2 cellular contexts compared by ENCODE assay signal in genomic region chr14:105426416-105427130, GRCh38.
TF ChIP-seq lines count a peak whose summit lies in the region.

No MANE protein-coding gene starts in this region.

TF ChIP-seq in GM23338, 12 proteins besides CTCF, POLR2A, EP300 and RAD21:
- no peak for TF ChIP-seq EZH2 (IDR thresholded peaks at IDR 0.05; ENCODE audit: low read depth, unreplicated experiment)
- TF ChIP-seq JUNB (IDR thresholded peaks at IDR 0.05; ENCODE audit: unreplicated experiment): no peak
- no peak for TF ChIP-seq ZNF331 (CRISPR knock-in tag; IDR thresholded peaks at IDR 0.05; ENCODE audit: low read depth)
- TF ChIP-seq POLR2AphosphoS5 (IDR thresholded peaks at IDR 0.05; ENCODE audit: low read depth): no peak
- no peak for TF ChIP-seq ETS1 (IDR thresholded peaks at IDR 0.05)
- TF ChIP-seq EZH2phosphoT487 (IDR thresholded peaks at IDR 0.05; ENCODE audit: unreplicated experiment): no peak
- TF ChIP-seq NANOG (IDR thresholded peaks at IDR 0.05; ENCODE audit: borderline replicate concordance): no peak
- no peak for TF ChIP-seq STAT1 (IDR thresholded peaks at IDR 0.05; ENCODE audit: unreplicated experiment)
- no peak for TF ChIP-seq REST (IDR thresholded peaks at IDR 0.05; ENCODE audit: unreplicated experiment)
- TF ChIP-seq CREB1 (CRISPR knock-in tag; IDR thresholded peaks at IDR 0.05; ENCODE audit: low read depth): no peak

TF ChIP-seq in H1, 55 proteins besides CTCF, POLR2A, EP300 and RAD21:
- no peak for TF ChIP-seq PHF8 (conservative IDR thresholded peaks at IDR 0.05; ENCODE audit: low read depth, low read length)
- TF ChIP-seq TAF1 (IDR thresholded peaks at IDR 0.05; ENCODE audit: low read depth, low read length): no peak
- TF ChIP-seq JUND (IDR thresholded peaks at IDR 0.05; ENCODE audit: low read length): no peak
- no peak for TF ChIP-seq RFX5 (IDR thresholded peaks at IDR 0.05; ENCODE audit: borderline replicate concordance, low read depth, low read length)
- no peak for TF ChIP-seq BACH1 (IDR thresholded peaks at IDR 0.05; ENCODE audit: low read length)
- TF ChIP-seq EZH2 (IDR thresholded peaks at IDR 0.05; ENCODE audit: low read depth, low read length, severe bottlenecking): no peak
- TF ChIP-seq EGR1 (IDR thresholded peaks at IDR 0.05; ENCODE audit: borderline replicate concordance, low read depth, low read length): no peak
- no peak for TF ChIP-seq RXRA (IDR thresholded peaks at IDR 0.05; ENCODE audit: insufficient read depth, low read depth, low read length)
- TF ChIP-seq JUN (IDR thresholded peaks at IDR 0.05; ENCODE audit: low read depth, low read length): no peak
- TF ChIP-seq CHD1 (IDR thresholded peaks at IDR 0.05; ENCODE audit: low read depth, low read length): no peak
